Comparison of ENCODE assay signal across 21 cellular contexts in genomic region chr2:180495606-180496005, GRCh38.
A peak's percentile ranks its signal among the peaks of the same experiment; 100 is the strongest.
DNase-seq lines count a peak whose midpoint lies in the region; FAIRE-seq and TF ChIP-seq lines count a peak whose summit lies in the region.
"Had no signal": no experiment of that assay in that cellular context is flagged by ENCODE, and none has a peak within 500 bp of the region (broad histone marks: within the 10 kb centered on the region; RNA-seq: fewer than 3 reads in every experiment).

No MANE protein-coding gene starts in this region.

- CTCF ChIA-PET in CD4-positive, alpha-beta memory T cell (lab: Charles Lee; ENCODE audit: partially characterized antibody): no interaction called here

- intact Hi-C loops in CD4-positive, alpha-beta memory T cell (cut with micrococcal nuclease): no loop called here

- no peak overlapping the region for H3K27ac Mint-ChIP-seq in HFFc6
- H3K27ac Mint-ChIP-seq in CD4-positive, alpha-beta memory T cell: no peak overlapping the region
- H3K27ac Mint-ChIP-seq: activated naive CD4-positive, alpha-beta T cell treated with anti-CD3 and anti-CD28 coated beads, Interleukin-2, amount 50 U/mL, for 24 hours; activated T-cell treated with anti-CD3 and anti-CD28 coated beads, Interleukin-2, amount 50 U/mL, for 72 hours; effector memory CD8-positive, alpha-beta T cell had no signal

- H2AFZ ChIP-seq in neuronal stem cell (ENCODE audit: low read length): peak overlapping the region; percentile 69

- no peak overlapping the region for H3K23ac ChIP-seq in neuronal stem cell (ENCODE audit: low read depth, low read length, poor library complexity)

- WGBS in neuronal stem cell (ENCODE audit: extremely low coverage in 2 of 2, insufficient read length in 2 of 2, insufficient replicate concordance in 1 of 2), 2 donors: no CpG with 5 or more reads among the region's 2 CpGs

- H3K18ac ChIP-seq in neuronal stem cell (ENCODE audit: low read length): no peak overlapping the region

- TF ChIP-seq CTCF in AG10803 (conservative IDR thresholded peaks at IDR 0.05; ENCODE audit: low read length): no peak
- no peak for TF ChIP-seq CTCF in HFFc6 (IDR thresholded peaks at IDR 0.05)
- TF ChIP-seq CTCF in bronchial epithelial cell (IDR thresholded peaks at IDR 0.05; ENCODE audit: insufficient read depth, low read length, severe bottlenecking): no peak

- DNase-seq in AG10803 (ENCODE audit: low read depth): peak; percentile 36
- peak; percentile 5 for DNase-seq in HFFc6
- peak; percentile 37 for DNase-seq in bronchial epithelial cell (ENCODE audit: low read depth)
- no peak for DNase-seq in neuronal stem cell (ENCODE audit: low spot score)
- DNase-seq in hepatic stellate cell (ENCODE audit: low spot score): no peak
- DNase-seq in CD4-positive, alpha-beta memory T cell: no peak
- no peak for DNase-seq in retina
- DNase-seq in DMS114 treated with DMSO at 0.1 percent for 48 hours (lab: John Stamatoyannopoulos, UW; ENCODE audit: unreplicated experiment): no peak
- DNase-seq: activated CD4-positive, alpha-beta T cell treated with anti-CD3 and anti-CD28 coated beads for 1 hour; activated T-cell treated with anti-CD3 and anti-CD28 coated beads, Interleukin-2, amount 50 U/mL, for 72 hours; C1 segment of cervical spinal cord; effector memory CD8-positive, alpha-beta T cell; lower lobe of right lung; NCI-H1436 treated with DMSO at 0.1 percent for 48 hours; NCI-H524 treated with DMSO at 0.1 percent for 48 hours had no signal

- FAIRE-seq in bronchial epithelial cell (lab: Jason Lieb, UNC): no peak
- FAIRE-seq: A549, colon, D721Med, GM12891, keratinocyte had no signal

- no peak overlapping the region for H3K4me3 ChIP-seq in AG10803 (ENCODE audit: low read length)
- H3K4me3 ChIP-seq in bronchial epithelial cell (ENCODE audit: low read depth, low read length): no peak overlapping the region
- H3K4me3 ChIP-seq in neuronal stem cell (ENCODE audit: low read length in 2 of 2): no peak overlapping the region
- no peak overlapping the region for H3K4me3 ChIP-seq in CD4-positive, alpha-beta memory T cell (ENCODE audit: low read length in 2 of 2)
- H3K4me3 ChIP-seq: A549, lower lobe of right lung had no signal

- no peak overlapping the region for H2BK12ac ChIP-seq in neuronal stem cell (ENCODE audit: low read length)

- H3K27me3 Mint-ChIP-seq in HFFc6 (ENCODE audit: insufficient read depth): no peaks in the 10 kb centered on the region
- H3K27me3 Mint-ChIP-seq in CD4-positive, alpha-beta memory T cell: no peaks in the 10 kb centered on the region
- H3K27me3 Mint-ChIP-seq: activated naive CD4-positive, alpha-beta T cell treated with anti-CD3 and anti-CD28 coated beads, Interleukin-2, amount 50 U/mL, for 24 hours had no signal

- peaks cover 16% of the 10 kb centered on the region for H3K36me3 Mint-ChIP-seq in HFFc6 (ENCODE audit: low read depth)
- no peaks in the 10 kb centered on the region for H3K36me3 Mint-ChIP-seq in CD4-positive, alpha-beta memory T cell
- H3K36me3 Mint-ChIP-seq: activated naive CD4-positive, alpha-beta T cell treated with anti-CD3 and anti-CD28 coated beads, Interleukin-2, amount 50 U/mL, for 24 hours had no signal

- no peak overlapping the region for H3K27ac ChIP-seq in neuronal stem cell (replicated peaks; ENCODE audit: low read length)
- H3K27ac ChIP-seq in CD4-positive, alpha-beta memory T cell (ENCODE audit: low read depth, low read length): no peak overlapping the region
- H3K27ac ChIP-seq: A549, lower lobe of right lung had no signal

- no peaks in the 10 kb centered on the region for H3K79me1 ChIP-seq in neuronal stem cell (ENCODE audit: low read depth, low read length)

- H4K8ac ChIP-seq in neuronal stem cell (ENCODE audit: low read depth, low read length): no peak overlapping the region

- no peaks in the 10 kb centered on the region for H3K4me1 ChIP-seq in neuronal stem cell (ENCODE audit: control insufficient read depth in 2 of 2, insufficient read depth in 1 of 2, low read depth in 1 of 2, low read length in 2 of 2)
- H3K4me1 ChIP-seq in CD4-positive, alpha-beta memory T cell (ENCODE audit: insufficient read depth, low read length): no peaks in the 10 kb centered on the region
- H3K4me1 ChIP-seq: A549, lower lobe of right lung had no signal

- no peak overlapping the region for H3K14ac ChIP-seq in neuronal stem cell (ENCODE audit: low read length)

- no peak overlapping the region for H2BK5ac ChIP-seq in neuronal stem cell (ENCODE audit: low read length)

- no peak overlapping the region for H2BK15ac ChIP-seq in neuronal stem cell (ENCODE audit: low read length)

- no peak overlapping the region for H2BK120ac ChIP-seq in neuronal stem cell (ENCODE audit: low read depth, low read length)

- H4K91ac ChIP-seq in neuronal stem cell (ENCODE audit: low read depth, low read length, poor library complexity): no peak overlapping the region

- POLR2A ChIA-PET in CD4-positive, alpha-beta memory T cell (lab: Charles Lee; ENCODE audit: partially characterized antibody): no interaction called here

- H3K9me3 ChIP-seq in neuronal stem cell (replicated peaks in 1 of 2; ENCODE audit: control insufficient read depth in 2 of 2, insufficient read depth in 1 of 2, low read depth in 1 of 2, low read length in 2 of 2): no peaks in the 10 kb centered on the region
- H3K9me3 ChIP-seq in CD4-positive, alpha-beta memory T cell (ENCODE audit: control insufficient read depth in 1 of 2, low read length in 2 of 2): no peaks in the 10 kb centered on the region
- H3K9me3 ChIP-seq: A549 had no signal

- no peak overlapping the region for H2AK5ac ChIP-seq in neuronal stem cell (ENCODE audit: low read depth, low read length)

- peaks cover 9% of the 10 kb centered on the region for H3K9me3 Mint-ChIP-seq in HFFc6
- H3K9me3 Mint-ChIP-seq in CD4-positive, alpha-beta memory T cell: peaks cover 0 to 19% (median 8%) of the 10 kb centered on the region in 8 donors

- H3K36me3 ChIP-seq in bronchial epithelial cell (ENCODE audit: control insufficient read depth, insufficient read depth, low read length) (no peaks in the 10 kb centered on the region), neuronal stem cell (replicated peaks in 1 of 2; ENCODE audit: control insufficient read depth in 2 of 2, insufficient read depth in 2 of 2, low read length in 2 of 2) (no peaks in the 10 kb centered on the region)
- H3K36me3 ChIP-seq in CD4-positive, alpha-beta memory T cell (ENCODE audit: insufficient read depth, low read length): no peaks in the 10 kb centered on the region
- H3K36me3 ChIP-seq: lower lobe of right lung had no signal

- H3K4ac ChIP-seq in neuronal stem cell (ENCODE audit: low read length): no peak overlapping the region

- H3K4me3 Mint-ChIP-seq in HFFc6: no peak overlapping the region
- H3K4me3 Mint-ChIP-seq in CD4-positive, alpha-beta memory T cell: no peak overlapping the region
- H3K4me3 Mint-ChIP-seq: activated naive CD4-positive, alpha-beta T cell treated with anti-CD3 and anti-CD28 coated beads, Interleukin-2, amount 50 U/mL, for 24 hours; activated T-cell treated with anti-CD3 and anti-CD28 coated beads, Interleukin-2, amount 50 U/mL, for 72 hours; effector memory CD8-positive, alpha-beta T cell had no signal

- no peak overlapping the region for H3K4me2 ChIP-seq in neuronal stem cell (ENCODE audit: insufficient read depth, low read length, poor library complexity, severe bottlenecking)
- H3K4me2 ChIP-seq: A549 had no signal

- H3K27me3 ChIP-seq in bronchial epithelial cell (ENCODE audit: control insufficient read depth, insufficient read depth, low read length) (no peaks in the 10 kb centered on the region), neuronal stem cell (ENCODE audit: control insufficient read depth in 3 of 3, insufficient read depth in 3 of 3, low read depth in 1 of 3, low read length in 3 of 3) (no peaks in the 10 kb centered on the region)
- no peaks in the 10 kb centered on the region for H3K27me3 ChIP-seq in CD4-positive, alpha-beta memory T cell (ENCODE audit: insufficient read depth, low read length)

- H3K9ac ChIP-seq in neuronal stem cell (ENCODE audit: low read depth, low read length, poor library complexity): no peak overlapping the region

- H3K4me1 Mint-ChIP-seq in HFFc6 (ENCODE audit: low read depth): peaks cover 8% of the 10 kb centered on the region
- H3K4me1 Mint-ChIP-seq in CD4-positive, alpha-beta memory T cell: no peaks in the 10 kb centered on the region
- H3K4me1 Mint-ChIP-seq: activated naive CD4-positive, alpha-beta T cell treated with anti-CD3 and anti-CD28 coated beads, Interleukin-2, amount 50 U/mL, for 24 hours had no signal

Comparison
In these comparisons a context has a peak if more than half of its experiments do, and no peak if none do; other contexts are left out.
1. DNase-seq: peak in AG10803 (single experiment), HFFc6 (single experiment) and bronchial epithelial cell (single experiment); none in neuronal stem cell (single experiment), hepatic stellate cell (single experiment), CD4-positive, alpha-beta memory T cell (0 of 5), retina (single experiment) and DMS114 treated with DMSO at 0.1 percent for 48 hours (single experiment).